8 cellular contexts compared by ENCODE assay signal in genomic region chr10:6052247-6053221, GRCh38. TPM values are rescaled to one million over a fixed set of nuclear protein-coding genes. Genes with fewer than 3 reads are reported as not detected.
DNase-seq lines count a peak whose midpoint lies in the region; ATAC-seq and TF ChIP-seq lines count a peak whose summit lies in the region.

No MANE protein-coding gene starts in this region.

- peak; percentile 21 to 22 for ATAC-seq in CD4-positive, CD25-positive, alpha-beta regulatory T cell (ENCODE audit: low read depth in 2 of 2)
- peak; percentile 29 for ATAC-seq in HG03060 (IDR thresholded peaks at IDR 0.05; ENCODE audit: low read depth, unreplicated experiment)
- peak; percentile 73 for ATAC-seq in stimulated activated memory B cell treated with anti-CD40 and anti-IgM and Interleukin-4, amounts not matched to agents 10 μg/mL and 1 μg/mL and 100 μg/mL, for 72 hours

- H3K27me3 Mint-ChIP-seq in CD4-positive, CD25-positive, alpha-beta regulatory T cell, result peaks cover 5% of the 10 kb centered on the region
- no peaks in the 10 kb centered on the region for H3K27me3 Mint-ChIP-seq in activated CD4-positive, alpha-beta memory T cell treated with anti-CD3 and anti-CD28 coated beads, Interleukin-2, amount 10 ng/mL, durations not matched to agents 7 days and 5 days
- H3K27me3 Mint-ChIP-seq in stimulated activated memory B cell treated with anti-CD40 and anti-IgM and Interleukin-4, amounts not matched to agents 10 μg/mL and 1 μg/mL and 100 μg/mL, for 72 hours, result no peaks in the 10 kb centered on the region

- H3K4me1 ChIP-seq in CD4-positive, CD25-positive, alpha-beta regulatory T cell (ENCODE audit: control insufficient read depth, insufficient read depth, low read length, poor library complexity, severe bottlenecking), result peaks cover 95% of the 10 kb centered on the region
- peaks cover 60% of the 10 kb centered on the region for H3K4me1 ChIP-seq in left ventricle myocardium inferior
- H3K4me1 ChIP-seq in prostate gland (replicated peaks), result no peaks in the 10 kb centered on the region

- no peaks in the 10 kb centered on the region for H3K9me3 Mint-ChIP-seq in CD4-positive, CD25-positive, alpha-beta regulatory T cell
- H3K9me3 Mint-ChIP-seq in activated CD4-positive, alpha-beta memory T cell treated with anti-CD3 and anti-CD28 coated beads, Interleukin-2, amount 10 ng/mL, durations not matched to agents 7 days and 5 days, result no peaks in the 10 kb centered on the region
- no peaks in the 10 kb centered on the region for H3K9me3 Mint-ChIP-seq in stimulated activated memory B cell treated with anti-CD40 and anti-IgM and Interleukin-4, amounts not matched to agents 10 μg/mL and 1 μg/mL and 100 μg/mL, for 72 hours

- no peak for TF ChIP-seq POLR2A in prostate gland (IDR thresholded peaks at IDR 0.05)

- peak overlapping the region; percentile 94 for H3K27ac ChIP-seq in CD4-positive, CD25-positive, alpha-beta regulatory T cell (ENCODE audit: insufficient read depth, low read length, poor library complexity, severe bottlenecking)
- H3K27ac ChIP-seq in left ventricle myocardium inferior (replicated peaks) (peak overlapping the region; percentile 81), prostate gland (no peak overlapping the region)

- intact Hi-C loops in left ventricle myocardium inferior (cut with micrococcal nuclease), result loop anchor here (5.0 kb wide), 1 partner anchor 35 kb away; the partner anchor contains the start of gene RBM17
- intact Hi-C loops in prostate gland (cut with DNase I), result no loop called here

- peak overlapping the region; percentile 88 to 97 (median 90) for H3K4me3 Mint-ChIP-seq in CD4-positive, CD25-positive, alpha-beta regulatory T cell
- H3K4me3 Mint-ChIP-seq in activated CD4-positive, alpha-beta memory T cell treated with anti-CD3 and anti-CD28 coated beads, Interleukin-2, amount 10 ng/mL, durations not matched to agents 7 days and 5 days, result peak overlapping the region; percentile 76
- peak overlapping the region; percentile 71 for H3K4me3 Mint-ChIP-seq in stimulated activated memory B cell treated with anti-CD40 and anti-IgM and Interleukin-4, amounts not matched to agents 10 μg/mL and 1 μg/mL and 100 μg/mL, for 72 hours

- no peaks in the 10 kb centered on the region for H3K27me3 ChIP-seq in CD4-positive, CD25-positive, alpha-beta regulatory T cell (ENCODE audit: control insufficient read depth, insufficient read depth, low read length)
- H3K27me3 ChIP-seq in left ventricle myocardium inferior (ENCODE audit: low read depth), result no peaks in the 10 kb centered on the region
- no peaks in the 10 kb centered on the region for H3K27me3 ChIP-seq in prostate gland (replicated peaks; ENCODE audit: insufficient read depth)

- DNase-seq in CD4-positive, CD25-positive, alpha-beta regulatory T cell, result peak; percentile 51 to 77 (median 71)
- DNase-seq in activated CD4-positive, alpha-beta memory T cell treated with anti-CD3 and anti-CD28 coated beads, Interleukin-2, amount 10 ng/mL, durations not matched to agents 7 days and 5 days, result peak; percentile 83
- DNase-seq in left ventricle myocardium inferior (no peak), HK-2 (ENCODE audit: unreplicated experiment) (no peak), prostate gland (ENCODE audit: low spot score) (no peak), hepatic stellate cell (ENCODE audit: low spot score) (no peak)

- H3K9me3 ChIP-seq in CD4-positive, CD25-positive, alpha-beta regulatory T cell (ENCODE audit: control insufficient read depth in 2 of 2, low read length in 2 of 2), result no peaks in the 10 kb centered on the region
- no peaks in the 10 kb centered on the region for H3K9me3 ChIP-seq in left ventricle myocardium inferior (replicated peaks)
- H3K9me3 ChIP-seq in prostate gland, result no peaks in the 10 kb centered on the region

- POLR2A ChIA-PET in activated CD4-positive, alpha-beta memory T cell treated with anti-CD3 and anti-CD28 coated beads, Interleukin-2, amount 10 ng/mL, durations not matched to agents 7 days and 5 days (lab: Charles Lee), result interaction anchor here (0.5 to 21.0 kb wide), 20 partner anchors 8 to 529 kb away, joined by 3 to 448 read pairs (median 4); partner anchors contain the start of genes ANKRD16, FBH1, GDI2 and IL15RA

- peaks cover 47% of the 10 kb centered on the region for H3K36me3 Mint-ChIP-seq in CD4-positive, CD25-positive, alpha-beta regulatory T cell
- peaks cover 86% of the 10 kb centered on the region for H3K36me3 Mint-ChIP-seq in activated CD4-positive, alpha-beta memory T cell treated with anti-CD3 and anti-CD28 coated beads, Interleukin-2, amount 10 ng/mL, durations not matched to agents 7 days and 5 days (ENCODE audit: low read depth)
- peaks cover 23% of the 10 kb centered on the region for H3K36me3 Mint-ChIP-seq in stimulated activated memory B cell treated with anti-CD40 and anti-IgM and Interleukin-4, amounts not matched to agents 10 μg/mL and 1 μg/mL and 100 μg/mL, for 72 hours

- TF ChIP-seq CTCF in left ventricle myocardium inferior (IDR thresholded peaks at IDR 0.05; ENCODE audit: borderline replicate concordance) (no peak), prostate gland (IDR thresholded peaks at IDR 0.05) (no peak)

- 88% methylated on average over 17 of the region's 17 CpGs for WGBS in prostate gland

- H3K4me3 ChIP-seq in CD4-positive, CD25-positive, alpha-beta regulatory T cell (ENCODE audit: low read depth, low read length), result peak overlapping the region; percentile 92
- no peak overlapping the region for H3K4me3 ChIP-seq in left ventricle myocardium inferior
- H3K4me3 ChIP-seq in prostate gland, result no peak overlapping the region

- peaks cover 23 to 88% (median 68%) of the 10 kb centered on the region in 4 donors for H3K4me1 Mint-ChIP-seq in CD4-positive, CD25-positive, alpha-beta regulatory T cell
- peaks cover 88% of the 10 kb centered on the region for H3K4me1 Mint-ChIP-seq in activated CD4-positive, alpha-beta memory T cell treated with anti-CD3 and anti-CD28 coated beads, Interleukin-2, amount 10 ng/mL, durations not matched to agents 7 days and 5 days
- peaks cover 89% of the 10 kb centered on the region for H3K4me1 Mint-ChIP-seq in stimulated activated memory B cell treated with anti-CD40 and anti-IgM and Interleukin-4, amounts not matched to agents 10 μg/mL and 1 μg/mL and 100 μg/mL, for 72 hours

- CTCF ChIA-PET in activated CD4-positive, alpha-beta memory T cell treated with anti-CD3 and anti-CD28 coated beads, Interleukin-2, amount 10 ng/mL, durations not matched to agents 7 days and 5 days (lab: Charles Lee), result interaction anchor here (1.2 to 6.4 kb wide), 6 partner anchors 9 to 163 kb away, joined by 4 to 58 read pairs (median 6); partner anchors contain the start of genes ANKRD16, FBH1 and IL2RA

- H3K36me3 ChIP-seq in CD4-positive, CD25-positive, alpha-beta regulatory T cell (ENCODE audit: control insufficient read depth, insufficient read depth, low read length), result peaks cover 43% of the 10 kb centered on the region
- no peaks in the 10 kb centered on the region for H3K36me3 ChIP-seq in left ventricle myocardium inferior
- no peaks in the 10 kb centered on the region for H3K36me3 ChIP-seq in prostate gland

- peak overlapping the region; percentile 95 to 98 (median 98) for H3K27ac Mint-ChIP-seq in CD4-positive, CD25-positive, alpha-beta regulatory T cell
- peak overlapping the region; percentile 97 for H3K27ac Mint-ChIP-seq in activated CD4-positive, alpha-beta memory T cell treated with anti-CD3 and anti-CD28 coated beads, Interleukin-2, amount 10 ng/mL, durations not matched to agents 7 days and 5 days
- peak overlapping the region; percentile 97 for H3K27ac Mint-ChIP-seq in stimulated activated memory B cell treated with anti-CD40 and anti-IgM and Interleukin-4, amounts not matched to agents 10 μg/mL and 1 μg/mL and 100 μg/mL, for 72 hours

RNA-seq across cellular contexts. Expression of gene IL2RA, which starts 9.6 kb away (rescaled TPM):
- total RNA-seq in CD4-positive, CD25-positive, alpha-beta regulatory T cell, result 220 TPM
- 100 to 1,000 TPM; 159 to 261 (median 179) TPM for polyA plus RNA-seq in CD4-positive, CD25-positive, alpha-beta regulatory T cell
- total RNA-seq in activated CD4-positive, alpha-beta memory T cell treated with anti-CD3 and anti-CD28 coated beads, Interleukin-2, amount 10 ng/mL, durations not matched to agents 7 days and 5 days, result 100 to 1,000 TPM; 437 to 446 TPM
- total RNA-seq in left ventricle myocardium inferior (2.3 TPM), prostate gland (1 to 10 TPM in 1 of 2 donors, not detected in 1; 1.9 TPM)

RNA-seq across cellular contexts. Expression of gene RBM17, which starts 36.3 kb away (rescaled TPM):
- 168 TPM for total RNA-seq in CD4-positive, CD25-positive, alpha-beta regulatory T cell
- 10 to 100 TPM; 63.6 to 88.2 (median 65.7) TPM for polyA plus RNA-seq in CD4-positive, CD25-positive, alpha-beta regulatory T cell
- total RNA-seq in activated CD4-positive, alpha-beta memory T cell treated with anti-CD3 and anti-CD28 coated beads, Interleukin-2, amount 10 ng/mL, durations not matched to agents 7 days and 5 days, result 100 to 1,000 TPM; 155 to 157 TPM
- 56.1 TPM for total RNA-seq in left ventricle myocardium inferior
- 10 to 100 TPM; 40.5 to 59.2 TPM for total RNA-seq in prostate gland

Comparison
In these comparisons a context has a peak if more than half of its experiments do, and no peak if none do; other contexts are left out.
1. ATAC-seq: peak in every context shown above with its lines; median percentile 73 in stimulated activated memory B cell treated with anti-CD40 and anti-IgM and Interleukin-4, amounts not matched to agents 10 μg/mL and 1 μg/mL and 100 μg/mL, for 72 hours; 29 in HG03060; 22 in CD4-positive, CD25-positive, alpha-beta regulatory T cell.
2. DNase-seq: peak in CD4-positive, CD25-positive, alpha-beta regulatory T cell (3 of 3) and activated CD4-positive, alpha-beta memory T cell treated with anti-CD3 and anti-CD28 coated beads, Interleukin-2, amount 10 ng/mL, durations not matched to agents 7 days and 5 days (single experiment); none in left ventricle myocardium inferior (single experiment), HK-2 (single experiment), prostate gland (single experiment) and hepatic stellate cell (single experiment).
3. H3K27ac ChIP-seq: peak in CD4-positive, CD25-positive, alpha-beta regulatory T cell (single experiment) and left ventricle myocardium inferior (single experiment); none in prostate gland (0 of 2).
4. RNA of gene IL2RA, which starts 9.6 kb away (total RNA-seq): 437 to 446 TPM in activated CD4-positive, alpha-beta memory T cell treated with anti-CD3 and anti-CD28 coated beads, Interleukin-2, amount 10 ng/mL, durations not matched to agents 7 days and 5 days and 220 TPM in CD4-positive, CD25-positive, alpha-beta regulatory T cell (single experiment); 2.3 TPM in left ventricle myocardium inferior (single experiment) and 1.9 TPM in prostate gland; every median in the first group is over 10 times any median in the second.
5. Peak in every context shown above with its lines, with median percentiles within 50 percentile points of each other: H3K27ac Mint-ChIP-seq and H3K4me3 Mint-ChIP-seq.